Comparison of ENCODE assay signal across 14 cellular contexts in genomic region chr11:78349114-78349513, GRCh38.
DNase-seq lines count a peak whose midpoint lies in the region; ATAC-seq and TF ChIP-seq lines count a peak whose summit lies in the region.
"Had no signal": no experiment of that assay in that cellular context is flagged by ENCODE, and none has a peak within 500 bp of the region (broad histone marks: within the 10 kb centered on the region; RNA-seq: fewer than 3 reads in every experiment).

No MANE protein-coding gene starts in this region.

- no peak overlapping the region for H2AFZ ChIP-seq in neural progenitor cell (replicated peaks)

- ATAC-seq in left ventricle myocardium superior = no peak

- no peaks in the 10 kb centered on the region for H4K20me1 ChIP-seq in neural progenitor cell (ENCODE audit: low read depth)

- H3K9me3 ChIP-seq in right atrium auricular region (no peaks in the 10 kb centered on the region), neural progenitor cell (ENCODE audit: low read depth) (no peaks in the 10 kb centered on the region)

- no peak overlapping the region for H3K9ac ChIP-seq in neural progenitor cell

- peaks cover 71% of the 10 kb centered on the region for H3K79me2 ChIP-seq in neural progenitor cell (ENCODE audit: low read depth)

- H3K9me3 Mint-ChIP-seq in chondrocyte (ENCODE audit: low read depth) (no peaks in the 10 kb centered on the region), neural progenitor cell (no peaks in the 10 kb centered on the region)

- H3F3A ChIP-seq in neural progenitor cell (ENCODE audit: low read depth) = peaks cover 28% of the 10 kb centered on the region

- H3K27ac ChIP-seq in right atrium auricular region = peak overlapping the region; percentile 62 to 78
- peak overlapping the region; percentile 96 for H3K27ac ChIP-seq in neural progenitor cell
- peak overlapping the region; percentile 85 for H3K27ac ChIP-seq in urinary bladder (ENCODE audit: low read depth)

- H3K4me3 Mint-ChIP-seq in chondrocyte (ENCODE audit: unreplicated experiment) (no peak overlapping the region), neural progenitor cell (no peak overlapping the region)

- H3K4me1 ChIP-seq in right atrium auricular region (peaks cover 0 to 65% of the 10 kb centered on the region in 2 donors), neural progenitor cell (peaks cover 38% of the 10 kb centered on the region), urinary bladder (ENCODE audit: insufficient read depth) (no peaks in the 10 kb centered on the region)

- H3K27ac Mint-ChIP-seq in chondrocyte (ENCODE audit: unreplicated experiment) (peak overlapping the region; percentile 91), neural progenitor cell (no peak overlapping the region)

- H3K36me3 ChIP-seq in right atrium auricular region (no peaks in the 10 kb centered on the region), neural progenitor cell (no peaks in the 10 kb centered on the region), urinary bladder (ENCODE audit: insufficient read depth) (no peaks in the 10 kb centered on the region)

- intact Hi-C loops in left ventricle myocardium superior (cut with micrococcal nuclease) = no loop called here

- H3K4me1 Mint-ChIP-seq in chondrocyte (ENCODE audit: low read depth) = peaks cover 44% of the 10 kb centered on the region
- H3K4me1 Mint-ChIP-seq in neural progenitor cell = peaks cover 37% of the 10 kb centered on the region

- WGBS in urinary bladder = 54% methylated on average over 3 of the region's 3 CpGs

- no peaks in the 10 kb centered on the region for H3K27me3 Mint-ChIP-seq in chondrocyte (ENCODE audit: low read depth)
- H3K27me3 Mint-ChIP-seq in neural progenitor cell (ENCODE audit: insufficient read depth, low read depth) = peaks cover 4% of the 10 kb centered on the region

- no peaks in the 10 kb centered on the region for H3K27me3 ChIP-seq in right atrium auricular region
- H3K27me3 ChIP-seq in neural progenitor cell = no peaks in the 10 kb centered on the region

- DNase-seq in right atrium auricular region (ENCODE audit: low spot score) = no peak
- no peak for DNase-seq in left ventricle myocardium superior
- DNase-seq in chondrocyte (ENCODE audit: low spot score) = no peak
- DNase-seq in neural progenitor cell (ENCODE audit: low spot score) = no peak
- no peak for DNase-seq in HK-2 (ENCODE audit: unreplicated experiment)
- DNase-seq in SKM-1 treated with dmso at 0.1 percent for 144 hours (lab: John Stamatoyannopoulos, UW; ENCODE audit: unreplicated experiment) = no peak
- DNase-seq in dedifferentiated amniotic fluid mesenchymal stem cell (ENCODE audit: extremely low spot score) = no peak
- DNase-seq: activated CD4-positive, alpha-beta T cell treated with anti-CD3 and anti-CD28 coated beads for 48 hours; activated gamma-delta T cell treated with Interleukin-2 at 50 U/mL for 16 hours; GDM1; NCI-H1105 treated with DMSO at 0.1 percent for 48 hours; NCI-H526 treated with DMSO at 0.1 percent for 48 hours; SHP77 treated with DMSO at 0.1 percent for 48 hours had no signal

- no peak for TF ChIP-seq CTCF in right atrium auricular region (IDR thresholded peaks at IDR 0.05)
- TF ChIP-seq CTCF in chondrocyte (IDR thresholded peaks at IDR 0.05) = no peak
- no peak for TF ChIP-seq CTCF in neural progenitor cell (IDR thresholded peaks at IDR 0.05)

- H3K4me3 ChIP-seq in right atrium auricular region (no peak overlapping the region), neural progenitor cell (peak overlapping the region; percentile 1), urinary bladder (ENCODE audit: low read depth, low read length) (no peak overlapping the region)

- H3K36me3 Mint-ChIP-seq in chondrocyte (ENCODE audit: low read depth) = no peaks in the 10 kb centered on the region
- H3K36me3 Mint-ChIP-seq in neural progenitor cell = no peaks in the 10 kb centered on the region

- H3K4me2 ChIP-seq in neural progenitor cell = peak overlapping the region; percentile 69
